ENCODE assay signal across 23 cellular contexts in genomic region chr14:70952485-70952884, GRCh38. TPM values are rescaled to one million over a fixed set of nuclear protein-coding genes. Genes with fewer than 3 reads are reported as not detected.
DNase-seq lines count a peak whose midpoint lies in the region; ATAC-seq and TF ChIP-seq lines count a peak whose summit lies in the region.
"Had no signal": no experiment of that assay in that cellular context is flagged by ENCODE, and none has a peak within 500 bp of the region (broad histone marks: within the 10 kb centered on the region; RNA-seq: fewer than 3 reads in every experiment).

No MANE protein-coding gene starts in this region.

- in situ Hi-C loops in gastrocnemius medialis (cut with MboI; ENCODE audit: low sequenced_read_pairs in 4 of 4): loop anchor here in 2 of 4 donors (25.0 kb wide), 2 partner anchors 140 to 340 kb away; partner anchors contain the start of genes MAP3K9 (in 1 of the 2) and MED6 (in 1 of the 2)

- no peak overlapping the region for H3K4me3 ChIP-seq in heart left ventricle
- no peak overlapping the region for H3K4me3 ChIP-seq in CD4-positive, alpha-beta memory T cell (ENCODE audit: low read length in 2 of 2)
- H3K4me3 ChIP-seq in gastrocnemius medialis: no peak overlapping the region
- H3K4me3 ChIP-seq: A549, GM23338 had no signal

- H3K4me1 Mint-ChIP-seq in CD4-positive, alpha-beta memory T cell: peaks cover 33 to 47% (median 40%) of the 10 kb centered on the region in 4 donors
- peaks cover 39 to 41% (median 40%) of the 10 kb centered on the region in 3 donors for H3K4me1 Mint-ChIP-seq in T-cell
- H3K4me1 Mint-ChIP-seq: GM23338, H9 had no signal

- H3K27me3 Mint-ChIP-seq in CD4-positive, alpha-beta memory T cell: no peaks in the 10 kb centered on the region
- H3K27me3 Mint-ChIP-seq in T-cell: no peaks in the 10 kb centered on the region
- H3K27me3 Mint-ChIP-seq: IgD-negative memory B cell had no signal

- H3K4me3 Mint-ChIP-seq in CD4-positive, alpha-beta memory T cell: no peak overlapping the region
- no peak overlapping the region for H3K4me3 Mint-ChIP-seq in T-cell
- H3K4me3 Mint-ChIP-seq: GM23338, H9, IgD-negative memory B cell had no signal

- POLR2A ChIA-PET in CD4-positive, alpha-beta memory T cell (lab: Charles Lee; ENCODE audit: partially characterized antibody): interaction anchor here (0.6 to 5.5 kb wide), 9 partner anchors 9 to 143 kb away, joined by 3 to 136 read pairs (median 3); partner anchors contain the start of genes MAP3K9 and PCNX1
- POLR2A ChIA-PET in T-cell (lab: Charles Lee): interaction anchor here in 1 of 2 donors (0.7 kb wide), 1 partner anchor 41 kb away, joined by 3 read pairs; no protein-coding TSS in a partner anchor

- TF ChIP-seq POLR2A in heart left ventricle (IDR thresholded peaks at IDR 0.05): no peak
- TF ChIP-seq POLR2A in gastrocnemius medialis (IDR thresholded peaks at IDR 0.05): no peak

- peaks cover 0 to 44% (median 30%) of the 10 kb centered on the region in 9 donors for H3K36me3 ChIP-seq in heart left ventricle
- H3K36me3 ChIP-seq in CD4-positive, alpha-beta memory T cell (ENCODE audit: insufficient read depth, low read length): peaks cover 12% of the 10 kb centered on the region
- peaks cover 0 to 26% of the 10 kb centered on the region in 2 donors for H3K36me3 ChIP-seq in gastrocnemius medialis

- H3K27ac ChIP-seq in heart left ventricle (peak overlapping the region in 3 of 12 donors; percentile 11 to 50 (median 45)), gastrocnemius medialis (peak overlapping the region in 2 of 4 donors; percentile 10 to 47)
- no peak overlapping the region for H3K27ac ChIP-seq in CD4-positive, alpha-beta memory T cell (ENCODE audit: low read depth, low read length)
- H3K27ac ChIP-seq: A549, KMS-11 had no signal

- intact Hi-C loops in heart left ventricle (cut with DNase I): loop anchor here in 1 of 10 donors (5.0 kb wide), 1 partner anchor 130 kb away; no protein-coding TSS in a partner anchor
- intact Hi-C loops in left cardiac atrium (cut with DNase I): no loop called here
- intact Hi-C loops in CD4-positive, alpha-beta memory T cell (cut with micrococcal nuclease): no loop called here
- intact Hi-C loops in gastrocnemius medialis (cut with DNase I; ENCODE audit: low total_unique reads): no loop called here

- peaks cover under 1 to 9% (median 8%) of the 10 kb centered on the region in 8 donors for H3K9me3 Mint-ChIP-seq in CD4-positive, alpha-beta memory T cell
- H3K9me3 Mint-ChIP-seq in T-cell: peaks cover 5 to 6% (median 6%) of the 10 kb centered on the region in 3 donors
- H3K9me3 Mint-ChIP-seq in activated naive CD4-positive, alpha-beta T cell treated with anti-CD3 and anti-CD28 coated beads, Interleukin-2, amount 50 U/mL, for 72 hours: peaks cover 2% of the 10 kb centered on the region in 2 donors

- H3K36me3 Mint-ChIP-seq in CD4-positive, alpha-beta memory T cell: peaks cover 31 to 36% of the 10 kb centered on the region in 2 donors
- peaks cover 35% of the 10 kb centered on the region for H3K36me3 Mint-ChIP-seq in T-cell
- peaks cover 9 to 36% of the 10 kb centered on the region in 2 donors for H3K36me3 Mint-ChIP-seq in activated naive CD4-positive, alpha-beta T cell treated with anti-CD3 and anti-CD28 coated beads, Interleukin-2, amount 50 U/mL, for 72 hours

- TF ChIP-seq CTCF in heart left ventricle (IDR thresholded peaks at IDR 0.05) (no peak), gastrocnemius medialis (IDR thresholded peaks at IDR 0.05 in 4 of 5, conservative IDR thresholded peaks at IDR 0.05 in 1 of 5) (no peak)

- WGBS in heart left ventricle, 4 donors: 66 to 71% (median 69%) methylated on average over 3 of the region's 3 CpGs

- ATAC-seq in heart left ventricle (peak in 3 of 4 donors; percentile 41 to 65 (median 60)), left cardiac atrium (no peak), T-cell (replicated peaks in 1 of 4) (no peak), gastrocnemius medialis (peak; percentile 70 to 82)
- ATAC-seq in activated naive CD4-positive, alpha-beta T cell treated with anti-CD3 and anti-CD28 coated beads, Interleukin-2, amount 50 U/mL, for 72 hours: no peak
- ATAC-seq: A549, GM23338 had no signal

- H3K27ac Mint-ChIP-seq in CD4-positive, alpha-beta memory T cell: peak overlapping the region in 5 of 7 donors; percentile 11 to 72 (median 37)
- peak overlapping the region; percentile 34 to 52 for H3K27ac Mint-ChIP-seq in T-cell
- H3K27ac Mint-ChIP-seq in activated naive CD4-positive, alpha-beta T cell treated with anti-CD3 and anti-CD28 coated beads, Interleukin-2, amount 50 U/mL, for 72 hours: no peak overlapping the region
- H3K27ac Mint-ChIP-seq: GM23338, H9 had no signal

- no peak for DNase-seq in heart left ventricle
- no peak for DNase-seq in left cardiac atrium
- DNase-seq in CD4-positive, alpha-beta memory T cell: no peak
- DNase-seq in T-cell: no peak
- no peak for DNase-seq in gastrocnemius medialis
- no peak for DNase-seq in activated naive CD4-positive, alpha-beta T cell treated with anti-CD3 and anti-CD28 coated beads, Interleukin-2, amount 50 U/mL, for 72 hours (ENCODE audit: low spot score in 2 of 2)
- no peak for DNase-seq in NCI-H345 treated with DMSO at 0.1 percent for 48 hours (lab: John Stamatoyannopoulos, UW; ENCODE audit: unreplicated experiment)
- DNase-seq: C1 segment of cervical spinal cord, Calu3, DMS79 treated with DMSO at 0.1 percent for 48 hours, GF-D8, H9, NCI-H1048, NCI-H1417, NCI-H1694, NCI-H2029 treated with DMSO at 0.1 percent for 48 hours, NCI-H526 treated with DMSO at 0.1 percent for 48 hours, RPMI8226, SHP77 treated with DMSO at 0.1 percent for 48 hours had no signal

- CTCF ChIA-PET in CD4-positive, alpha-beta memory T cell (lab: Charles Lee; ENCODE audit: partially characterized antibody): interaction anchor here (0.8 to 7.8 kb wide), 13 partner anchors 10 to 134 kb away, joined by 3 to 219 read pairs (median 16); partner anchors contain the start of gene PCNX1
- CTCF ChIA-PET in T-cell (lab: Charles Lee): interaction anchor here (0.6 to 7.8 kb wide), 13 partner anchors 11 to 345 kb away, joined by 3 to 129 read pairs (median 6); partner anchors contain the start of gene PCNX1 (in 2 of the 2)

- H3K9me3 ChIP-seq in heart left ventricle (peaks cover 0 to 12% (median 8%) of the 10 kb centered on the region in 12 donors), gastrocnemius medialis (no peaks in the 10 kb centered on the region)
- H3K9me3 ChIP-seq in CD4-positive, alpha-beta memory T cell (ENCODE audit: control insufficient read depth in 1 of 2, low read length in 2 of 2): peaks cover 0 to 5% of the 10 kb centered on the region in 2 donors
- H3K9me3 ChIP-seq: A549 had no signal

- peaks cover 0 to 47% (median 24%) of the 10 kb centered on the region in 12 donors for H3K4me1 ChIP-seq in heart left ventricle
- H3K4me1 ChIP-seq in CD4-positive, alpha-beta memory T cell (ENCODE audit: insufficient read depth, low read length): peaks cover 46% of the 10 kb centered on the region
- peaks cover 20 to 23% of the 10 kb centered on the region in 2 donors for H3K4me1 ChIP-seq in gastrocnemius medialis

- H3K27me3 ChIP-seq in heart left ventricle: no peaks in the 10 kb centered on the region
- no peaks in the 10 kb centered on the region for H3K27me3 ChIP-seq in CD4-positive, alpha-beta memory T cell (ENCODE audit: insufficient read depth, low read length)
- no peaks in the 10 kb centered on the region for H3K27me3 ChIP-seq in gastrocnemius medialis

RNA-seq across cellular contexts. Expression of gene PCNX1, which starts 45.2 kb away (rescaled TPM):
- 10 to 100 TPM; 36.3 to 64.7 (median 53.4) TPM for total RNA-seq in heart left ventricle
- polyA plus RNA-seq in heart left ventricle: 10 to 100 TPM in 1 of 2 donors, 1 to 10 TPM in 1; 6.1 to 11.7 TPM
- total RNA-seq in left cardiac atrium: 10 to 100 TPM; 31.0 to 44.1 TPM
- total RNA-seq in CD4-positive, alpha-beta memory T cell: 100 to 1,000 TPM; 115 to 128 TPM
- polyA plus RNA-seq in CD4-positive, alpha-beta memory T cell: 10 to 100 TPM; 10.7 to 21.8 TPM
- 100 to 1,000 TPM in 2 of 5 donors, 10 to 100 TPM in 3; 80.8 to 140 (median 86.3) TPM for total RNA-seq in T-cell
- total RNA-seq in gastrocnemius medialis: 10 to 100 TPM; 34.4 to 64.5 (median 42.0) TPM
- 100 to 1,000 TPM in 1 of 2 donors, 10 to 100 TPM in 1; 67.4 to 107 TPM for total RNA-seq in activated naive CD4-positive, alpha-beta T cell treated with anti-CD3 and anti-CD28 coated beads, Interleukin-2, amount 50 U/mL, for 72 hours

Comparison
In these comparisons a context has a peak if more than half of its experiments do, and no peak if none do; other contexts are left out.
1. ATAC-seq: peak in heart left ventricle (3 of 4) and gastrocnemius medialis (2 of 2); none in left cardiac atrium (0 of 2), T-cell (0 of 4) and activated naive CD4-positive, alpha-beta T cell treated with anti-CD3 and anti-CD28 coated beads, Interleukin-2, amount 50 U/mL, for 72 hours (0 of 2).
2. H3K27ac Mint-ChIP-seq: peak in CD4-positive, alpha-beta memory T cell (5 of 7) and T-cell (2 of 2); none in activated naive CD4-positive, alpha-beta T cell treated with anti-CD3 and anti-CD28 coated beads, Interleukin-2, amount 50 U/mL, for 72 hours (0 of 2).